15 cellular contexts compared by ENCODE assay signal in genomic region chr17:6914711-6915110, GRCh38.
DNase-seq lines count a peak whose midpoint lies in the region; ATAC-seq, FAIRE-seq and TF ChIP-seq lines count a peak whose summit lies in the region.
"Had no signal": no experiment of that assay in that cellular context is flagged by ENCODE, and none has a peak within 500 bp of the region (broad histone marks: within the 10 kb centered on the region; RNA-seq: fewer than 3 reads in every experiment).

No MANE protein-coding gene starts in this region.

- TF ChIP-seq CTCF in kidney (IDR thresholded peaks at IDR 0.05; ENCODE audit: borderline replicate concordance, extremely low read depth, insufficient read depth), result no peak

- peak in 3 of 4 experiments; percentile 34 to 42 (median 37) for ATAC-seq in T-cell (replicated peaks in 1 of 4)
- no peak for ATAC-seq in GM21717 (IDR thresholded peaks at IDR 0.05; ENCODE audit: unreplicated experiment)
- no peak for ATAC-seq in GM18517 (IDR thresholded peaks at IDR 0.05; ENCODE audit: unreplicated experiment)

- H3K4me3 Mint-ChIP-seq in T-cell, result peak overlapping the region in 2 of 3 donors; percentile 29 to 84

- POLR2A ChIA-PET in T-cell (lab: Charles Lee), result no interaction called here

- H3K36me3 Mint-ChIP-seq in T-cell, result no peaks in the 10 kb centered on the region
- H3K36me3 Mint-ChIP-seq: memory B cell had no signal

- intact Hi-C loops in kidney (cut with DNase I), result loop anchor here (5.0 kb wide), 1 partner anchor 93 kb away; no protein-coding TSS in a partner anchor

- peaks cover 0 to 4% of the 10 kb centered on the region in 2 donors for H3K4me1 ChIP-seq in kidney (ENCODE audit: control insufficient read depth in 1 of 2, insufficient read depth in 1 of 2, low read depth in 1 of 2, low read length in 2 of 2)

- no peak overlapping the region for H3K27ac ChIP-seq in kidney (ENCODE audit: low read depth in 2 of 2, low read length in 2 of 2)

- CTCF ChIA-PET in T-cell (lab: Charles Lee), result interaction anchor here (0.5 to 3.2 kb wide), 10 partner anchors 52 to 195 kb away, joined by 3 to 35 read pairs (median 4); no protein-coding TSS in a partner anchor

- peaks cover 12 to 25% (median 15%) of the 10 kb centered on the region in 3 donors for H3K4me1 Mint-ChIP-seq in T-cell

- H3K9me3 Mint-ChIP-seq in T-cell, result no peaks in the 10 kb centered on the region
- H3K9me3 Mint-ChIP-seq: memory B cell had no signal

- peaks cover 7 to 13% of the 10 kb centered on the region in 2 donors for H3K27me3 Mint-ChIP-seq in T-cell

- H3K27ac Mint-ChIP-seq in T-cell, result no peak overlapping the region
- H3K27ac Mint-ChIP-seq: memory B cell had no signal

- peak; percentile 58 for DNase-seq in NCI-H748 (lab: John Stamatoyannopoulos, UW; ENCODE audit: unreplicated experiment)
- DNase-seq in NCI-H748 treated with DMSO at 0.1 percent for 48 hours (lab: John Stamatoyannopoulos, UW), result no peak
- no peak for DNase-seq in HTR-8/SVneo (ENCODE audit: insufficient read length, low spot score)
- peak in 6 of 34 experiments; percentile 7 to 50 (median 16) for DNase-seq in T-cell
- DNase-seq in kidney tubule cell (ENCODE audit: low spot score), result peak; percentile 54
- no peak for DNase-seq in kidney
- DNase-seq: NCI-H1417 treated with DMSO at 0.1 percent for 48 hours; NCI-H774; Right ventricle myocardium superior; stimulated activated CD4-positive, alpha-beta T cell treated with anti-CD3 and anti-CD28 coated beads, Interleukin-12 subunit alpha, Interleukin-12 subunit beta, amount 100 ng/mL, for 4 hours had no signal

- no peaks in the 10 kb centered on the region for H3K36me3 ChIP-seq in kidney (ENCODE audit: control insufficient read depth in 1 of 2, insufficient read depth in 2 of 2, low read length in 2 of 2)

- H3K9ac ChIP-seq in kidney (ENCODE audit: low read length in 2 of 2), result no peak overlapping the region

- no peaks in the 10 kb centered on the region for H3K9me3 ChIP-seq in kidney (ENCODE audit: control insufficient read depth in 1 of 2, low read length in 2 of 2)
- H3K9me3 ChIP-seq: neutrophil had no signal

- peak; percentile 49 for FAIRE-seq in HTR-8/SVneo (lab: Jason Lieb, UNC)
- FAIRE-seq in kidney (lab: Jason Lieb, UNC), result no peak
- FAIRE-seq: A204.1 had no signal

- no peak overlapping the region for H3K4me3 ChIP-seq in kidney (ENCODE audit: low read length in 2 of 2)

Comparison
In these comparisons a context has a peak if more than half of its experiments do, and no peak if none do; other contexts are left out.
1. DNase-seq: peak in NCI-H748 (single experiment) and kidney tubule cell (single experiment); none in NCI-H748 treated with DMSO at 0.1 percent for 48 hours (single experiment), HTR-8/SVneo (single experiment) and kidney (single experiment).
2. ATAC-seq: peak in T-cell (3 of 4); none in GM21717 (single experiment) and GM18517 (single experiment).